ENCODE assay signal across 8 cellular contexts in the genomic region with DNA sequence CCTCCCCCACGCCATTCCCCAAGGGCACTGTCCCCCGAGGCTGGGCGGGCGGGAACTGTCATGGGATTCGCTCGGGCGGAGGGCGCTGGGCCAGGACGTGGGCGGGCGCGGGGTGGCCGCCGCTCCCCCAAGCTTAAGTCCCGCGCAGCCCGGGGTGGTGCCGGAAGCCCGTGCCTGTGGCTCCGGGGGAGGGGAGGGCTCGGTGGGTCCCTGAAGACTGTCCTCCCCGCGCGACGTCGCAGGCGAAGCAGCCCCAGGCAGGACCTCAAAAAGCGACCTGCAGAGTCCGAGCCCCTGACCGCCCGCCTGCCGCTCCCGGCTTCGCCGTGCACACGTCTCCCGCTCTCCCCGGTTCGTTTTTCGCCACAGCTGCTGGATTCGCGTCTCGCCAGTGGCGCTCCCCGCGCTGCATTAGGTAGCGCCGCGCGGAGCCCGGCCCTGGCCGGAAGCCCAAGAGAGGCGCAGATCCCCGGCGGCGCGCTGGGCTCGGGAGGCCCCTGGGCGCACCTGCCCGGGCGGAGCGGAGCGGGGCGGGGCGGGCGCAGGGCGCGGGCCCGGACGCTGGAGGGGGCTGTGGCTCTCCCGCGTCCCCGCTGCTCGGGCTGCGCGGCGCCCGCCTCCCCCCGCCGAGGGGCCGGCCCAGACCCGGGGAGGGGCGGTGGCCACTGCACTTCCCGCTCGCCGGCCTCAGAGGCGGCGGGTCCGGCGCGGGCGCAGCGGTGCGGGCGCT. TPM values are rescaled to one million over a fixed set of nuclear protein-coding genes. Genes with fewer than 3 reads are reported as not detected.
DNase-seq lines count a peak whose midpoint lies in the region; ATAC-seq and TF ChIP-seq lines count a peak whose summit lies in the region.

A gene with protein sequence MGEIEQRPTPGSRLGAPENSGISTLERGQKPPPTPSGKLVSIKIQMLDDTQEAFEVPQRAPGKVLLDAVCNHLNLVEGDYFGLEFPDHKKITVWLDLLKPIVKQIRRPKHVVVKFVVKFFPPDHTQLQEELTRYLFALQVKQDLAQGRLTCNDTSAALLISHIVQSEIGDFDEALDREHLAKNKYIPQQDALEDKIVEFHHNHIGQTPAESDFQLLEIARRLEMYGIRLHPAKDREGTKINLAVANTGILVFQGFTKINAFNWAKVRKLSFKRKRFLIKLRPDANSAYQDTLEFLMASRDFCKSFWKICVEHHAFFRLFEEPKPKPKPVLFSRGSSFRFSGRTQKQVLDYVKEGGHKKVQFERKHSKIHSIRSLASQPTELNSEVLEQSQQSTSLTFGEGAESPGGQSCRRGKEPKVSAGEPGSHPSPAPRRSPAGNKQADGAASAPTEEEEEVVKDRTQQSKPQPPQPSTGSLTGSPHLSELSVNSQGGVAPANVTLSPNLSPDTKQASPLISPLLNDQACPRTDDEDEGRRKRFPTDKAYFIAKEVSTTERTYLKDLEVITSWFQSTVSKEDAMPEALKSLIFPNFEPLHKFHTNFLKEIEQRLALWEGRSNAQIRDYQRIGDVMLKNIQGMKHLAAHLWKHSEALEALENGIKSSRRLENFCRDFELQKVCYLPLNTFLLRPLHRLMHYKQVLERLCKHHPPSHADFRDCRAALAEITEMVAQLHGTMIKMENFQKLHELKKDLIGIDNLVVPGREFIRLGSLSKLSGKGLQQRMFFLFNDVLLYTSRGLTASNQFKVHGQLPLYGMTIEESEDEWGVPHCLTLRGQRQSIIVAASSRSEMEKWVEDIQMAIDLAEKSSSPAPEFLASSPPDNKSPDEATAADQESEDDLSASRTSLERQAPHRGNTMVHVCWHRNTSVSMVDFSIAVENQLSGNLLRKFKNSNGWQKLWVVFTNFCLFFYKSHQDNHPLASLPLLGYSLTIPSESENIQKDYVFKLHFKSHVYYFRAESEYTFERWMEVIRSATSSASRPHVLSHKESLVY (plus strand): TSS at position 668 of the 730 bp plus-strand sequence. CDS start 70,149 bp downstream, outside the sequence.

- H3K4me3 ChIP-seq in ascending aorta, result peak within 1 kb of the TSS; percentile 73 to 85
- H3K4me3 ChIP-seq in left ventricle myocardium inferior, result peak within 1 kb of the TSS; percentile 83

- intact Hi-C loops in ascending aorta (cut with DNase I) (loop anchor here (10.0 kb wide), 2 partner anchors 168 to 532 kb away; no protein-coding TSS in a partner anchor), left ventricle myocardium inferior (cut with micrococcal nuclease) (no loop called here), posterior vena cava (cut with DNase I) (loop anchor here (10.0 kb wide), 2 partner anchors 252 to 302 kb away; no protein-coding TSS in a partner anchor)

- H3K27ac ChIP-seq in ascending aorta, result peak within 1 kb of the TSS in 1 of 2 donors; percentile 39
- peak within 1 kb of the TSS; percentile 82 for H3K27ac ChIP-seq in left ventricle myocardium inferior (replicated peaks)

- TF ChIP-seq CTCF in ascending aorta (IDR thresholded peaks at IDR 0.05) (peak in 1 of 3 experiments; percentile 57), left ventricle myocardium inferior (IDR thresholded peaks at IDR 0.05; ENCODE audit: borderline replicate concordance) (peak; percentile 63)

- no peaks in the 10 kb centered on the region for H3K27me3 ChIP-seq in ascending aorta
- no peaks in the 10 kb centered on the region for H3K27me3 ChIP-seq in left ventricle myocardium inferior (ENCODE audit: low read depth)

- DNase-seq in COLO668 (lab: John Stamatoyannopoulos, UW; ENCODE audit: unreplicated experiment), result peak; percentile 99
- DNase-seq in NCI-H82 treated with DMSO at 0.1 percent for 48 hours (lab: John Stamatoyannopoulos, UW; ENCODE audit: unreplicated experiment), result peak; percentile 40
- peak in 1 of 2 donors; percentile 79 for DNase-seq in ascending aorta (ENCODE audit: low spot score in 2 of 2)
- DNase-seq in left ventricle myocardium inferior, result peak; percentile 79
- peak; percentile 93 for DNase-seq in posterior vena cava (ENCODE audit: low spot score)
- no peak for DNase-seq in MV-4-11 (lab: John Stamatoyannopoulos, UW)

- H3K9me3 ChIP-seq in ascending aorta (no peaks in the 10 kb centered on the region), left ventricle myocardium inferior (replicated peaks) (no peaks in the 10 kb centered on the region)

- no peaks in the 10 kb centered on the region for H3K36me3 ChIP-seq in ascending aorta
- H3K36me3 ChIP-seq in left ventricle myocardium inferior, result no peaks in the 10 kb centered on the region

- peak; percentile 84 for ATAC-seq in GM19372 (IDR thresholded peaks at IDR 0.05; ENCODE audit: low read depth, unreplicated experiment)
- peak; percentile 66 for ATAC-seq in HG03442 (IDR thresholded peaks at IDR 0.05; ENCODE audit: unreplicated experiment)

- H3K4me1 ChIP-seq in ascending aorta (peaks cover 4 to 10% of the 10 kb centered on the region in 2 donors), left ventricle myocardium inferior (peaks cover 30% of the 10 kb centered on the region)

RNA-seq across cellular contexts. Expression of the gene that starts here (rescaled TPM):
- 80.8 TPM for total RNA-seq in ascending aorta
- 17.6 TPM for total RNA-seq in left ventricle myocardium inferior
- 10 to 100 TPM; 61.4 to 89.2 TPM for total RNA-seq in posterior vena cava
